Comparison of ENCODE assay signal across 1 cellular context in genomic region chr15:74635228-74635627, GRCh38.
A peak's percentile ranks its signal among the peaks of the same experiment; 100 is the strongest.
TF ChIP-seq lines count a peak whose summit lies in the region.

No MANE protein-coding gene starts in this region.

TF ChIP-seq in HepG2, 621 proteins besides CTCF, POLR2A, EP300 and RAD21 (continued from another document):
- TF ChIP-seq ZKSCAN1 (IDR thresholded peaks at IDR 0.05; ENCODE audit: low read length) (no peak), FOSL2 (CRISPR knock-in tag; IDR thresholded peaks at IDR 0.05) (peak; percentile 13; the same call in 1 of the 2 replicates), TEAD3 (CRISPR knock-in tag; optimal IDR thresholded peaks at IDR 0.05; ENCODE audit: borderline replicate concordance) (no peak), MAZ (IDR thresholded peaks at IDR 0.05; ENCODE audit: borderline replicate concordance, low read depth, low read length) (no peak), MAZ (CRISPR knock-in tag; IDR thresholded peaks at IDR 0.05; ENCODE audit: low read depth) (0 out of 2 replicates have a peak, but pooled peaks have one; percentile 28), ZNF275 (CRISPR knock-in tag; IDR thresholded peaks at IDR 0.05; ENCODE audit: borderline replicate concordance) (no peak), ZNF577 (CRISPR knock-in tag; IDR thresholded peaks at IDR 0.05; ENCODE audit: borderline replicate concordance, low read depth) (no peak), GATA4 (IDR thresholded peaks at IDR 0.05; ENCODE audit: borderline replicate concordance, low read depth) (no peak), REXO4 (CRISPR knock-in tag; IDR thresholded peaks at IDR 0.05; ENCODE audit: borderline replicate concordance) (no peak), HCFC1 (IDR thresholded peaks at IDR 0.05; ENCODE audit: low read depth, low read length) (no peak)
- TF ChIP-seq, protein P1, sequence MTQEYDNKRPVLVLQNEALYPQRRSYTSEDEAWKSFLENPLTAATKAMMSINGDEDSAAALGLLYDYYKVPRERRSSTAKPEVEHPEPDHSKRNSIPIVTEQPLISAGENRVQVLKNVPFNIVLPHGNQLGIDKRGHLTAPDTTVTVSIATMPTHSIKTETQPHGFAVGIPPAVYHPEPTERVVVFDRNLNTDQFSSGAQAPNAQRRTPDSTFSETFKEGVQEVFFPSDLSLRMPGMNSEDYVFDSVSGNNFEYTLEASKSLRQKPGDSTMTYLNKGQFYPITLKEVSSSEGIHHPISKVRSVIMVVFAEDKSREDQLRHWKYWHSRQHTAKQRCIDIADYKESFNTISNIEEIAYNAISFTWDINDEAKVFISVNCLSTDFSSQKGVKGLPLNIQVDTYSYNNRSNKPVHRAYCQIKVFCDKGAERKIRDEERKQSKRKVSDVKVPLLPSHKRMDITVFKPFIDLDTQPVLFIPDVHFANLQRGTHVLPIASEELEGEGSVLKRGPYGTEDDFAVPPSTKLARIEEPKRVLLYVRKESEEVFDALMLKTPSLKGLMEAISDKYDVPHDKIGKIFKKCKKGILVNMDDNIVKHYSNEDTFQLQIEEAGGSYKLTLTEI (CRISPR knock-in tag; conservative IDR thresholded peaks at IDR 0.05): no peak
- TF ChIP-seq, protein P2, sequence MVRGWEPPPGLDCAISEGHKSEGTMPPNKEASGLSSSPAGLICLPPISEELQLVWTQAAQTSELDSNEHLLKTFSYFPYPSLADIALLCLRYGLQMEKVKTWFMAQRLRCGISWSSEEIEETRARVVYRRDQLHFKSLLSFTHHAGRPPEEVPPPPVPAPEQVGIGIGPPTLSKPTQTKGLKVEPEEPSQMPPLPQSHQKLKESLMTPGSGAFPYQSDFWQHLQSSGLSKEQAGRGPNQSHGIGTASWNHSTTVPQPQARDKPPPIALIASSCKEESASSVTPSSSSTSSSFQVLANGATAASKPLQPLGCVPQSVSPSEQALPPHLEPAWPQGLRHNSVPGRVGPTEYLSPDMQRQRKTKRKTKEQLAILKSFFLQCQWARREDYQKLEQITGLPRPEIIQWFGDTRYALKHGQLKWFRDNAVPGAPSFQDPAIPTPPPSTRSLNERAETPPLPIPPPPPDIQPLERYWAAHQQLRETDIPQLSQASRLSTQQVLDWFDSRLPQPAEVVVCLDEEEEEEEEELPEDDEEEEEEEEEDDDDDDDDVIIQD (CRISPR knock-in tag; IDR thresholded peaks at IDR 0.05; ENCODE audit: low read depth): no peak
- TF ChIP-seq, protein P3, sequence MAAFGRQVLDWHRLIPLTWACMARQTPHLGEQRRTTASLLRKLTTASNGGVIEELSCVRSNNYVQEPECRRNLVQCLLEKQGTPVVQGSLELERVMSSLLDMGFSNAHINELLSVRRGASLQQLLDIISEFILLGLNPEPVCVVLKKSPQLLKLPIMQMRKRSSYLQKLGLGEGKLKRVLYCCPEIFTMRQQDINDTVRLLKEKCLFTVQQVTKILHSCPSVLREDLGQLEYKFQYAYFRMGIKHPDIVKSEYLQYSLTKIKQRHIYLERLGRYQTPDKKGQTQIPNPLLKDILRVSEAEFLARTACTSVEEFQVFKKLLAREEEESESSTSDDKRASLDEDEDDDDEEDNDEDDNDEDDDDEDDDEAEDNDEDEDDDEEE (CRISPR knock-in tag; IDR thresholded peaks at IDR 0.05): no peak
